Comparison of ENCODE assay signal across 1 cellular context in the genomic region with DNA sequence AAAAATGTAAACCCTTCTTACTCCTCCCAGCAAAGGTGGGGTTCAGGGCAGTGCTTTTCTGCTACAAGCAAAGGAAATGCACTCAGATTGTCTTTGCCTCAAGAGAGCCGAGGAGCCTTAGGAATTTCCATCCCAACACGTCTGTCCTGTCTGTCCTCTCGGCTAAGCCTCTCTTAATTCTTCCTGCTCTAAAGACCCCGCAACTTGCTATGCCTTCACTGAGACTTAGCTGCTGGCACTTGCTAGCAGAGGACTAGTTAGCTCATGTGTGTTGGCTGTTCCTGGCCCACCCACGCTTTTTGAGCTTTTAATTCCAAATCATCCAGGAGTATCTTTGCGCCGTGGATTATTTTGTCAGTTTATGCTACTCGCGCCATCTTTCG.
TF ChIP-seq lines count a peak whose summit lies in the region.

No MANE protein-coding gene starts in this region.

TF ChIP-seq in endothelial cell of umbilical vein, 7 proteins besides CTCF, POLR2A, EP300 and RAD21 (continued from another document):
- TF ChIP-seq GATA2 (IDR thresholded peaks at IDR 0.05; ENCODE audit: insufficient read depth, insufficient read length, low read depth, low read length), result no peak
- TF ChIP-seq EZH2 (IDR thresholded peaks at IDR 0.05; ENCODE audit: borderline replicate concordance, low read depth, low read length, severe bottlenecking), result no peak
- no peak for TF ChIP-seq FOS (IDR thresholded peaks at IDR 0.05; ENCODE audit: borderline replicate concordance, insufficient read depth, low read length)
- no peak for TF ChIP-seq MYC (IDR thresholded peaks at IDR 0.05; ENCODE audit: low read depth, low read length)
- no peak for TF ChIP-seq JUN (IDR thresholded peaks at IDR 0.05; ENCODE audit: borderline replicate concordance, insufficient read depth, insufficient read length, low read depth)
- TF ChIP-seq, protein P1, sequence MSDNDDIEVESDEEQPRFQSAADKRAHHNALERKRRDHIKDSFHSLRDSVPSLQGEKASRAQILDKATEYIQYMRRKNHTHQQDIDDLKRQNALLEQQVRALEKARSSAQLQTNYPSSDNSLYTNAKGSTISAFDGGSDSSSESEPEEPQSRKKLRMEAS (IDR thresholded peaks at IDR 0.05; ENCODE audit: insufficient read depth, insufficient read length), result no peak
